In the genomic region with DNA sequence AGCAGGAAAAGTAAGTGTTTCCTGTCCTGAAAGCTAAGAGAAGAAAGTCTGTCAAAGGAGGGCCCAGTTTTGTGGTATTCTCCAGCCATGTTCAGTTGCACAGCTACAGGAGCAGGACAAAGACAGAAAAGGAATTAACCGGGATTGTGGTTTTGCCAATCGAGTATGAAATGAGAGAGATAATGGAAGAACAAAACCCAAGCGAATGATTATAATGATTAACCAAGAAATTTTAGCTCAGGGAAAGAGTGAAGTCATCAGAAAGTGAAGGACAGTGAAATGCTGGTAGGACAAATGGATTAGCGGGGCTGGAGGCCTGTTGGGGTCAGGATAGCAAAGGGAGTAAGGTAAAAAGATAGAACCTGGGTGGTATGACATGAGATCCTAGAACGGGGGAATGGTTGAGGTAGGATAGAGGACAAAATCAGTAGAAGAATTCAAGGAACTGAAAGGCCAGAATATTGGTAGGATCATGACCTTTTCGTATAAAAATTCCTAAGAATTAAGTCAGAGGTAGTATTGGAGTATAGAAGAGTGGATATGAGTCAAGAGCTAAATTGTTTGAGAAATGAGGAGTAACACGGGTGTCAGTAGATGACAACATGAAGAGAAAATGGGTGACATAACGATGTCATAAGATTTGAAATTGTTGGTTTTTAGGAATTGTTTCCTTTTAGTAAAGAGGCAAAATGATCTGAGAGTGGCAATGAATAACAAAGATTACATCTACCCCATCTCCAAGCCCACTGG, we compare ENCODE assay signal across 18 cellular contexts. TPM values are rescaled to one million over a fixed set of nuclear protein-coding genes. Genes with fewer than 3 reads are reported as not detected.
DNase-seq lines count a peak whose midpoint lies in the region; ATAC-seq lines count a peak whose summit lies in the region.
"Had no signal": no experiment of that assay in that cellular context is flagged by ENCODE, and none has a peak within 500 bp of the region (broad histone marks: within the 10 kb centered on the region; RNA-seq: fewer than 3 reads in every experiment).

No MANE protein-coding gene starts in this region.

- POLR2A ChIA-PET in activated CD4-positive, alpha-beta memory T cell treated with anti-CD3 and anti-CD28 coated beads, Interleukin-2, amount 10 ng/mL, durations not matched to agents 7 days and 5 days (lab: Charles Lee), result interaction anchor here (0.7 kb wide), 3 partner anchors 14 to 62 kb away, joined by 3 read pairs; a partner anchor contains a TSS

- H3K27me3 ChIP-seq in ACC112 (ENCODE audit: insufficient read depth, low read length) (no peaks in the 10 kb centered on the region), GM23248 (replicated peaks; ENCODE audit: insufficient read depth) (no peaks in the 10 kb centered on the region), HAP-1 (ENCODE audit: low read depth) (no peaks in the 10 kb centered on the region)
- H3K27me3 ChIP-seq: SJCRH30 had no signal

- CTCF ChIA-PET in activated CD4-positive, alpha-beta memory T cell treated with anti-CD3 and anti-CD28 coated beads, Interleukin-2, amount 10 ng/mL, durations not matched to agents 7 days and 5 days (lab: Charles Lee), result interaction anchor here (0.5 to 3.8 kb wide), 13 partner anchors 9 to 1208 kb away, joined by 3 to 28 read pairs (median 6); a partner anchor contains a TSS

- H3K36me3 ChIP-seq in ACC112 (ENCODE audit: insufficient read depth, low read length), result peaks cover 6% of the 10 kb centered on the region
- peaks cover 12% of the 10 kb centered on the region for H3K36me3 ChIP-seq in GM23248 (ENCODE audit: low read depth)
- H3K36me3 ChIP-seq in HAP-1 (replicated peaks), result peaks cover 37% of the 10 kb centered on the region

- peak overlapping the region; percentile 37 for H3K27ac Mint-ChIP-seq in activated CD4-positive, alpha-beta memory T cell treated with anti-CD3 and anti-CD28 coated beads, Interleukin-2, amount 10 ng/mL, durations not matched to agents 7 days and 5 days

- DNase-seq in GM23248 (peak; percentile 65), kidney glomerular epithelial cell (lab: John Stamatoyannopoulos, UW) (peak; percentile 54), HAP-1 (ENCODE audit: low spot score in 2 of 2) (no peak), SW480 (ENCODE audit: low spot score) (no peak)
- DNase-seq in activated CD4-positive, alpha-beta memory T cell treated with anti-CD3 and anti-CD28 coated beads, Interleukin-2, amount 10 ng/mL, durations not matched to agents 7 days and 5 days, result no peak
- DNase-seq: activated CD4-positive, alpha-beta T cell treated with anti-CD3 and anti-CD28 coated beads, Interleukin-2, amount 50 U/mL, for 48 hours; head of caudate nucleus; left ventricle myocardium inferior; NCI-H187 treated with DMSO at 0.1 percent for 48 hours; NCI-H82; SJCRH30; stimulated activated CD4-positive, alpha-beta T cell treated with anti-CD3 and anti-CD28 coated beads, Interleukin-2, amount 100 ng/mL, for 48 hours; stimulated activated naive CD8-positive, alpha-beta T cell treated with anti-CD3 and anti-CD28 coated beads, Interleukin-15, Interleukin-2, amounts not matched to agents 100 U/mL and 50 U/mL, for 24 hours had no signal

- no peaks in the 10 kb centered on the region for H3K27me3 Mint-ChIP-seq in activated CD4-positive, alpha-beta memory T cell treated with anti-CD3 and anti-CD28 coated beads, Interleukin-2, amount 10 ng/mL, durations not matched to agents 7 days and 5 days

- H3K4me3 ChIP-seq in ACC112 (ENCODE audit: low read depth, low read length) (no peak overlapping the region), GM23248 (no peak overlapping the region), HAP-1 (no peak overlapping the region)
- H3K4me3 ChIP-seq: left ventricle myocardium inferior, SJCRH30 had no signal

- H2AFZ ChIP-seq in ACC112 (ENCODE audit: low read length, unreplicated experiment) (no peak overlapping the region), GM23248 (no peak overlapping the region)
- H2AFZ ChIP-seq: parathyroid adenoma had no signal

- H3K4me1 Mint-ChIP-seq in activated CD4-positive, alpha-beta memory T cell treated with anti-CD3 and anti-CD28 coated beads, Interleukin-2, amount 10 ng/mL, durations not matched to agents 7 days and 5 days, result peaks cover 31% of the 10 kb centered on the region

- H3K4me2 ChIP-seq in GM23248 (ENCODE audit: unreplicated experiment), result no peak overlapping the region

- peak overlapping the region; percentile 77 for H3K27ac ChIP-seq in ACC112 (ENCODE audit: low read depth, low read length)
- peak overlapping the region; percentile 68 for H3K27ac ChIP-seq in GM23248
- H3K27ac ChIP-seq: C4-2B, left ventricle myocardium inferior, parathyroid adenoma, SJCRH30 had no signal

- H3K4me3 Mint-ChIP-seq in activated CD4-positive, alpha-beta memory T cell treated with anti-CD3 and anti-CD28 coated beads, Interleukin-2, amount 10 ng/mL, durations not matched to agents 7 days and 5 days, result no peak overlapping the region

- peaks cover 35% of the 10 kb centered on the region for H3F3A ChIP-seq in GM23248 (ENCODE audit: insufficient read depth)

- H3K79me2 ChIP-seq in ACC112 (ENCODE audit: control insufficient read depth, insufficient read depth, low read length, unreplicated experiment) (no peaks in the 10 kb centered on the region), GM23248 (ENCODE audit: insufficient read depth) (no peaks in the 10 kb centered on the region)
- H3K79me2 ChIP-seq: parathyroid adenoma had no signal

- peaks cover 81% of the 10 kb centered on the region for H3K36me3 Mint-ChIP-seq in activated CD4-positive, alpha-beta memory T cell treated with anti-CD3 and anti-CD28 coated beads, Interleukin-2, amount 10 ng/mL, durations not matched to agents 7 days and 5 days (ENCODE audit: low read depth)

- H3K9ac ChIP-seq in GM23248, result peak overlapping the region; percentile 26; the same call in 1 of the 2 replicates
- H3K9ac ChIP-seq: parathyroid adenoma had no signal

- 59 to 66% methylated on average over 8 of the region's 8 CpGs for WGBS in GM23248 (ENCODE audit: low coverage in 1 of 2, low lambda C conversion rate in 2 of 2, missing lambda C conversion rate in 2 of 2), 2 experiments

- no peaks in the 10 kb centered on the region for H4K20me1 ChIP-seq in GM23248 (ENCODE audit: insufficient read depth)

- H3K9me2 ChIP-seq in GM23248 (ENCODE audit: insufficient read depth), result no peaks in the 10 kb centered on the region

- H3K9me3 Mint-ChIP-seq in activated CD4-positive, alpha-beta memory T cell treated with anti-CD3 and anti-CD28 coated beads, Interleukin-2, amount 10 ng/mL, durations not matched to agents 7 days and 5 days, result no peaks in the 10 kb centered on the region

- no peaks in the 10 kb centered on the region for H3K9me3 ChIP-seq in GM23248 (ENCODE audit: low read depth)
- H3K9me3 ChIP-seq in HAP-1, result no peaks in the 10 kb centered on the region
- H3K9me3 ChIP-seq: left ventricle myocardium inferior, SJCRH30 had no signal

- in situ Hi-C loops in GM23248 (cut with MboI), result loop anchor here (10.0 kb wide), 2 partner anchors 231 to 381 kb away; a partner anchor contains a TSS
- in situ Hi-C loops in HAP-1 (cut with MboI; ENCODE audit: low sequenced_read_pairs), result loop anchor here (10.0 to 25.0 kb wide), 2 partner anchors 211 to 354 kb away; a partner anchor contains a TSS

- no peak for ATAC-seq in HG03521 (IDR thresholded peaks at IDR 0.05; ENCODE audit: unreplicated experiment)
- no peak for ATAC-seq in HG02970 (IDR thresholded peaks at IDR 0.05; ENCODE audit: low FRiP score, unreplicated experiment)
- ATAC-seq: stimulated activated naive CD8-positive, alpha-beta T cell treated with anti-CD3 and anti-CD28 coated beads, Interleukin-15, Interleukin-2, amounts not matched to agents 100 U/mL and 50 U/mL, for 24 hours had no signal

- H3K4me1 ChIP-seq in ACC112 (ENCODE audit: control insufficient read depth, insufficient read depth, low read length, unreplicated experiment) (peaks cover 25% of the 10 kb centered on the region), GM23248 (ENCODE audit: insufficient read depth) (peaks cover 12% of the 10 kb centered on the region), HAP-1 (peaks cover 14% of the 10 kb centered on the region)
- H3K4me1 ChIP-seq: SJCRH30 had no signal

RNA-seq across cellular contexts. Expression of a gene that starts 52.8 kb away (rescaled TPM):
- total RNA-seq in GM23248 (2014; rRNA removed; shearing (Covaris generic)), result 26.0 and 34.5 TPM in 2 replicates
- 33.7 and 34.4 TPM in 2 replicates for polyA plus RNA-seq in GM23248 (2016; fragmentation: Nextera tagmentation; extraction: Ambion mirVana)
- 100 to 1,000 TPM; 317 to 323 TPM for total RNA-seq in activated CD4-positive, alpha-beta memory T cell treated with anti-CD3 and anti-CD28 coated beads, Interleukin-2, amount 10 ng/mL, durations not matched to agents 7 days and 5 days

Comparison
In these comparisons a context has a peak if more than half of its experiments do, and no peak if none do; other contexts are left out.
1. DNase-seq: peak in GM23248 (single experiment) and kidney glomerular epithelial cell (single experiment); none in activated CD4-positive, alpha-beta memory T cell treated with anti-CD3 and anti-CD28 coated beads, Interleukin-2, amount 10 ng/mL, durations not matched to agents 7 days and 5 days (single experiment), HAP-1 (0 of 2) and SW480 (single experiment).